In the genomic region with DNA sequence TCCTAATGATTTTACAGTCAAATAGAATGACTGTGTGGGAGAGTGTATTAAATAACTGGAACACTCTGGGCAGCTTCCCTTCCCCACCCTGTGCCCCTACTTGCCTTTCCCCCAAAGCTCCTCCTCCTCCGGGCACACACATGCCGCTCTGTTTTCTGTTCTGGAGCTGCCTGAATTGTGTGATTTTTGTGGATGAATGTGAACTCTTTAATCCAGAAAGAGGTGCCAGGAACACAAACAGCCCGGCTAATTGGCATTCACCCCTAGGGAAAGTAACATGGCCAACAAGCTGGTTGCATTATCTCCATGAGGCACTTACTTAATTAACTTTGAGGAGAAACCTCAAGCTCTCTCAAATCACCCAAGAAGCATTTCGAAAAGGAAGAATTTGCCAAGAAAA, we compare ENCODE assay signal across 8 cellular contexts. TPM values are rescaled to one million over a fixed set of nuclear protein-coding genes. Genes with fewer than 3 reads are reported as not detected.
DNase-seq lines count a peak whose midpoint lies in the region; ATAC-seq and TF ChIP-seq lines count a peak whose summit lies in the region.

No MANE protein-coding gene starts in this region.

- H3K27ac Mint-ChIP-seq in stimulated activated memory B cell treated with anti-CD40 and anti-IgM and Interleukin-4, amounts not matched to agents 10 μg/mL and 1 μg/mL and 100 μg/mL, for 72 hours, result no peak overlapping the region
- no peak overlapping the region for H3K27ac Mint-ChIP-seq in immature natural killer cell

- H3K9me3 Mint-ChIP-seq in stimulated activated memory B cell treated with anti-CD40 and anti-IgM and Interleukin-4, amounts not matched to agents 10 μg/mL and 1 μg/mL and 100 μg/mL, for 72 hours, result no peaks in the 10 kb centered on the region
- H3K9me3 Mint-ChIP-seq in immature natural killer cell, result no peaks in the 10 kb centered on the region

- H3K4me3 Mint-ChIP-seq in stimulated activated memory B cell treated with anti-CD40 and anti-IgM and Interleukin-4, amounts not matched to agents 10 μg/mL and 1 μg/mL and 100 μg/mL, for 72 hours, result no peak overlapping the region
- no peak overlapping the region for H3K4me3 Mint-ChIP-seq in immature natural killer cell

- no peak for TF ChIP-seq CTCF in gastrocnemius medialis (IDR thresholded peaks at IDR 0.05 in 4 of 5, conservative IDR thresholded peaks at IDR 0.05 in 1 of 5)

- in situ Hi-C loops in gastrocnemius medialis (cut with MboI; ENCODE audit: low sequenced_read_pairs in 4 of 4), result no loop called here

- H3K4me1 ChIP-seq in HUES48 (ENCODE audit: control insufficient read depth, insufficient read depth, low read length), result peaks cover 83% of the 10 kb centered on the region
- H3K4me1 ChIP-seq in gastrocnemius medialis, result peaks cover 0 to 9% of the 10 kb centered on the region in 2 donors

- no peak for ATAC-seq in gastrocnemius medialis
- ATAC-seq in stimulated activated memory B cell treated with anti-CD40 and anti-IgM and Interleukin-4, amounts not matched to agents 10 μg/mL and 1 μg/mL and 100 μg/mL, for 72 hours, result no peak
- no peak for ATAC-seq in HG02763 (IDR thresholded peaks at IDR 0.05; ENCODE audit: unreplicated experiment)

- TF ChIP-seq POLR2A in gastrocnemius medialis (IDR thresholded peaks at IDR 0.05), result no peak

- intact Hi-C loops in gastrocnemius medialis (cut with DNase I; ENCODE audit: low total_unique reads), result no loop called here

- no peak overlapping the region for H3K9ac ChIP-seq in HUES48 (ENCODE audit: low read depth, low read length)

- H3K27ac ChIP-seq in HUES48 (ENCODE audit: low read depth, low read length), result peak overlapping the region; percentile 19
- peak overlapping the region; percentile 73 for H3K27ac ChIP-seq in cingulate gyrus (ENCODE audit: low read depth, low read length)
- H3K27ac ChIP-seq in layer of hippocampus (ENCODE audit: low read depth, low read length), result peak overlapping the region; percentile 78
- no peak overlapping the region for H3K27ac ChIP-seq in gastrocnemius medialis

- no peaks in the 10 kb centered on the region for H3K9me3 ChIP-seq in HUES48 (ENCODE audit: control insufficient read depth, insufficient read depth, low read length)
- no peaks in the 10 kb centered on the region for H3K9me3 ChIP-seq in gastrocnemius medialis

- H3K36me3 ChIP-seq in HUES48 (ENCODE audit: control insufficient read depth, insufficient read depth, low read length) (peaks cover 30% of the 10 kb centered on the region), gastrocnemius medialis (no peaks in the 10 kb centered on the region)

- no peak for DNase-seq in gastrocnemius medialis
- no peak for DNase-seq in activated effector memory CD4-positive, alpha-beta T cell treated with anti-CD3 and anti-CD28 coated beads, Interleukin-2, amount 50 U/mL, for 16 hours
- no peak for DNase-seq in immature natural killer cell

- H3K27me3 Mint-ChIP-seq in stimulated activated memory B cell treated with anti-CD40 and anti-IgM and Interleukin-4, amounts not matched to agents 10 μg/mL and 1 μg/mL and 100 μg/mL, for 72 hours, result peaks cover 15% of the 10 kb centered on the region
- peaks cover 0 to 10% (median 4%) of the 10 kb centered on the region in 3 donors for H3K27me3 Mint-ChIP-seq in immature natural killer cell (ENCODE audit: low read depth in 3 of 3)

- H3K27me3 ChIP-seq in HUES48 (ENCODE audit: control insufficient read depth, insufficient read depth, low read length) (no peaks in the 10 kb centered on the region), layer of hippocampus (ENCODE audit: control insufficient read depth, insufficient read depth, low read length) (no peaks in the 10 kb centered on the region), gastrocnemius medialis (no peaks in the 10 kb centered on the region)

- H3K36me3 Mint-ChIP-seq in stimulated activated memory B cell treated with anti-CD40 and anti-IgM and Interleukin-4, amounts not matched to agents 10 μg/mL and 1 μg/mL and 100 μg/mL, for 72 hours, result no peaks in the 10 kb centered on the region
- H3K36me3 Mint-ChIP-seq in immature natural killer cell, result no peaks in the 10 kb centered on the region

- H3K4me3 ChIP-seq in HUES48 (ENCODE audit: low read depth, low read length) (no peak overlapping the region), gastrocnemius medialis (peak overlapping the region; percentile 8 to 21 (median 14))

- no peaks in the 10 kb centered on the region for H3K4me1 Mint-ChIP-seq in stimulated activated memory B cell treated with anti-CD40 and anti-IgM and Interleukin-4, amounts not matched to agents 10 μg/mL and 1 μg/mL and 100 μg/mL, for 72 hours
- no peaks in the 10 kb centered on the region for H3K4me1 Mint-ChIP-seq in immature natural killer cell

RNA-seq across cellular contexts. Expression of gene FGF2, which starts 28.2 kb away (rescaled TPM):
- total RNA-seq in gastrocnemius medialis, result 1 to 10 TPM; 1.5 to 3.5 (median 1.9) TPM
- not detected for polyA plus RNA-seq in immature natural killer cell

Comparison
In these comparisons a context has a peak if more than half of its experiments do, and no peak if none do; other contexts are left out.
1. H3K27ac ChIP-seq: peak in HUES48 (single experiment), cingulate gyrus (single experiment) and layer of hippocampus (single experiment); none in gastrocnemius medialis (0 of 4).